In genomic region chr12:56965124-56965523, GRCh38 we compare ENCODE assay signal across 6 cellular contexts. TPM values are rescaled to one million over a fixed set of nuclear protein-coding genes. Genes with fewer than 3 reads are reported as not detected.
"Had no signal": no experiment of that assay in that cellular context is flagged by ENCODE, and none has a peak within 500 bp of the region (broad histone marks: within the 10 kb centered on the region; RNA-seq: fewer than 3 reads in every experiment).

No MANE protein-coding gene starts in this region.

RNA-seq across cellular contexts. Expression of gene RDH16, which starts 7.7 kb away (rescaled TPM):
- total RNA-seq: GM23248, H4, HFFc6 had no signal
- polyA plus RNA-seq: GM23248 had no signal

RNA-seq across cellular contexts. Expression of gene SDR9C7, which starts 30.9 kb away (rescaled TPM):
- total RNA-seq: GM23248, GM23338, H1, H9, HFFc6 had no signal
- polyA plus RNA-seq: GM23248, GM23338 had no signal

RNA-seq across cellular contexts. Expression of gene TAC3, which starts 51.2 kb away (rescaled TPM):
- total RNA-seq: GM23248, H4, HFFc6 had no signal
- polyA plus RNA-seq: GM23248 had no signal
